In the genomic region with DNA sequence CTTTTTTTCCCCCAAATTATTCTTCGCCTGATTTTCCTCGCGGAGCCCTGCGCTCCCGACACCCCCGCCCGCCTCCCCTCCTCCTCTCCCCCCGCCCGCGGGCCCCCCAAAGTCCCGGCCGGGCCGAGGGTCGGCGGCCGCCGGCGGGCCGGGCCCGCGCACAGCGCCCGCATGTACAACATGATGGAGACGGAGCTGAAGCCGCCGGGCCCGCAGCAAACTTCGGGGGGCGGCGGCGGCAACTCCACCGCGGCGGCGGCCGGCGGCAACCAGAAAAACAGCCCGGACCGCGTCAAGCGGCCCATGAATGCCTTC, we compare ENCODE assay signal across 9 cellular contexts. TPM values are rescaled to one million over a fixed set of nuclear protein-coding genes. Genes with fewer than 3 reads are reported as not detected.
DNase-seq lines count a peak whose midpoint lies in the region; ATAC-seq and TF ChIP-seq lines count a peak whose summit lies in the region.
"Had no signal": no experiment of that assay in that cellular context is flagged by ENCODE, and none has a peak within 500 bp of the region (broad histone marks: within the 10 kb centered on the region; RNA-seq: fewer than 3 reads in every experiment).

No MANE protein-coding gene starts in this region.

- H2AFZ ChIP-seq in GM23338 = no peak overlapping the region

- H3K36me3 Mint-ChIP-seq in GM23338 (ENCODE audit: low read depth) (peaks cover 43% of the 10 kb centered on the region), glutamatergic neuron (ENCODE audit: unreplicated experiment) (no peaks in the 10 kb centered on the region)

- no peaks in the 10 kb centered on the region for H3K27me3 ChIP-seq in GM23338 (ENCODE audit: insufficient read depth)
- peaks cover 43% of the 10 kb centered on the region for H3K27me3 ChIP-seq in Panc1 (ENCODE audit: control insufficient read depth, insufficient read depth, low read length)
- H3K27me3 ChIP-seq in rectal smooth muscle tissue (ENCODE audit: control insufficient read depth, insufficient read depth, low read length) = peaks cover 38% of the 10 kb centered on the region

- H4K20me1 ChIP-seq in GM23338 (replicated peaks; ENCODE audit: insufficient read depth) = no peaks in the 10 kb centered on the region

- no peaks in the 10 kb centered on the region for H3K9me2 ChIP-seq in GM23338 (ENCODE audit: insufficient read depth)

- H3K4me1 Mint-ChIP-seq in GM23338 (peaks cover 34% of the 10 kb centered on the region), glutamatergic neuron (ENCODE audit: low read depth, unreplicated experiment) (peaks cover 14% of the 10 kb centered on the region)

- H3K27ac ChIP-seq in GM23338 (ENCODE audit: low read depth) (peak overlapping the region; percentile 47; the same call in 1 of the 2 replicates), Panc1 (ENCODE audit: low read length) (no peak overlapping the region), rectal smooth muscle tissue (ENCODE audit: low read depth, low read length) (no peak overlapping the region)
- H3K27ac ChIP-seq: pancreas had no signal

- CTCF ChIA-PET in Panc1 (lab: Charles Lee) = interaction anchor here (0.7 kb wide), 1 partner anchor 97 kb away, joined by 3 read pairs; no protein-coding TSS in a partner anchor

- H3K4me2 ChIP-seq in GM23338 = peak overlapping the region; percentile 78

- BruUV-seq in Panc1 (replicated peaks; lab: Mats Ljungman, UMichigan) = no TSS peak

- TF ChIP-seq CTCF in GM23338 (conservative IDR thresholded peaks at IDR 0.05; ENCODE audit: low read depth in 2 of 2) (no peak), Panc1 (IDR thresholded peaks at IDR 0.05) (no peak), glutamatergic neuron (IDR thresholded peaks at IDR 0.05; ENCODE audit: partially characterized antibody, unreplicated experiment) (no peak)

- intact Hi-C loops in Panc1 (cut with micrococcal nuclease; ENCODE audit: unreplicated experiment) = no loop called here

- DNase-seq in GM23338 (ENCODE audit: low spot score) (no peak), Panc1 (ENCODE audit: low read depth, low spot score) (no peak), glutamatergic neuron (no peak), midbrain (lab: John Stamatoyannopoulos, UW) (no peak), kidney glomerular epithelial cell (lab: John Stamatoyannopoulos, UW) (no peak), NCI-H82 (lab: John Stamatoyannopoulos, UW) (no peak)
- no peak for DNase-seq in activated effector memory CD4-positive, alpha-beta T cell treated with anti-CD3 and anti-CD28 coated beads, Interleukin-2, amount 50 U/mL, for 16 hours

- H3F3A ChIP-seq in GM23338 (replicated peaks; ENCODE audit: low read depth) = no peaks in the 10 kb centered on the region; the same call in 1 of the 2 replicates

- ATAC-seq in GM23338 (no peak), Panc1 (peak; percentile 31; the same call in 1 of the 2 replicates)

- in situ Hi-C loops in Panc1 (cut with HindIII; ENCODE audit: low pct_unique_long_range_greater_than_20kb, low sequenced_read_pairs) = no loop called here

- H3K9me3 Mint-ChIP-seq in GM23338 (peaks cover 5% of the 10 kb centered on the region), glutamatergic neuron (ENCODE audit: unreplicated experiment) (peaks cover 7% of the 10 kb centered on the region)

- peak overlapping the region; percentile 98 for H3K27ac Mint-ChIP-seq in GM23338
- H3K27ac Mint-ChIP-seq in glutamatergic neuron (ENCODE audit: unreplicated experiment) = peak overlapping the region; percentile 26

- no peaks in the 10 kb centered on the region for H3K36me3 ChIP-seq in GM23338 (ENCODE audit: insufficient read depth)
- no peaks in the 10 kb centered on the region for H3K36me3 ChIP-seq in Panc1 (ENCODE audit: control insufficient read depth, insufficient read depth, low read length)
- H3K36me3 ChIP-seq in rectal smooth muscle tissue (ENCODE audit: control insufficient read depth, insufficient read depth, low read length) = no peaks in the 10 kb centered on the region
- H3K36me3 ChIP-seq: pancreas had no signal

- POLR2A ChIA-PET in Panc1 (lab: Charles Lee) = no interaction called here

- H3K4me3 Mint-ChIP-seq in GM23338 (no peak overlapping the region; the same call in 2 of the 3 replicates), glutamatergic neuron (ENCODE audit: unreplicated experiment) (peak overlapping the region; percentile 83)

- H3K27me3 Mint-ChIP-seq in GM23338 (ENCODE audit: insufficient read depth, low read depth, poor library complexity) = peaks cover 20% of the 10 kb centered on the region
- peaks cover 5% of the 10 kb centered on the region for H3K27me3 Mint-ChIP-seq in glutamatergic neuron (ENCODE audit: unreplicated experiment)

- no peak overlapping the region for H3K9ac ChIP-seq in rectal smooth muscle tissue (ENCODE audit: low read length)

- H3K9me3 ChIP-seq in Panc1 (ENCODE audit: control insufficient read depth, insufficient read depth, low read depth, low read length) = no peaks in the 10 kb centered on the region
- H3K9me3 ChIP-seq: pancreas had no signal

- peaks cover 50% of the 10 kb centered on the region for H3K79me2 ChIP-seq in GM23338 (replicated peaks; ENCODE audit: insufficient read depth)

- H3K4me1 ChIP-seq in GM23338 (ENCODE audit: insufficient read depth) = peaks cover 26% of the 10 kb centered on the region
- peaks cover 4% of the 10 kb centered on the region; the same call in 1 of the 2 replicates for H3K4me1 ChIP-seq in Panc1 (ENCODE audit: control insufficient read depth, insufficient read depth, low read length)
- no peaks in the 10 kb centered on the region for H3K4me1 ChIP-seq in rectal smooth muscle tissue (ENCODE audit: control insufficient read depth, insufficient read depth, low read length)

- H3K4me3 ChIP-seq in GM23338 = peak overlapping the region; percentile 68
- H3K4me3 ChIP-seq in Panc1 (ENCODE audit: low read depth in 2 of 2, low read length in 2 of 2) = peak overlapping the region; percentile 41 to 67
- H3K4me3 ChIP-seq in rectal smooth muscle tissue (ENCODE audit: low read length) = peak overlapping the region; percentile 46

TF ChIP-seq in GM23338, 12 proteins besides CTCF, POLR2A, EP300 and RAD21 (continues in another document):
- TF ChIP-seq EZH2 (IDR thresholded peaks at IDR 0.05; ENCODE audit: low read depth, unreplicated experiment) (no peak), JUNB (IDR thresholded peaks at IDR 0.05; ENCODE audit: unreplicated experiment) (no peak), NANOG (IDR thresholded peaks at IDR 0.05; ENCODE audit: borderline replicate concordance) (no peak)

RNA-seq across cellular contexts. Expression of a gene that starts 0.4 kb away (rescaled TPM):
- total RNA-seq in GM23338 (2014; rRNA removed; shearing (Covaris generic)) = 211 and 228 TPM in 2 replicates
- 105 and 117 TPM in 2 replicates for polyA plus RNA-seq in GM23338 (2016; fragmentation: Nextera tagmentation; extraction: Ambion mirVana)
- 0.39 TPM for total RNA-seq in Panc1 (2021; ENCODE audit: unreplicated experiment)
- 0.17 TPM for polyA plus RNA-seq in Panc1 (2012; ENCODE audit: insufficient read length)
- total RNA-seq in glutamatergic neuron (ENCODE audit: unreplicated experiment) = 23.5 TPM

Comparison
In these comparisons a context has a peak if more than half of its experiments do, and no peak if none do; other contexts are left out.
1. RNA of a gene that starts 0.4 kb away (total RNA-seq): 211 to 228 TPM in GM23338 and 23.5 TPM in glutamatergic neuron (single experiment); 0.39 TPM in Panc1 (single experiment); every median in the first group is over 10 times any median in the second.
2. Peak in every context shown above with its lines, with median percentiles within 50 percentile points of each other: H3K4me3 ChIP-seq.